Comparison of ENCODE assay signal across 8 cellular contexts in the genomic region with DNA sequence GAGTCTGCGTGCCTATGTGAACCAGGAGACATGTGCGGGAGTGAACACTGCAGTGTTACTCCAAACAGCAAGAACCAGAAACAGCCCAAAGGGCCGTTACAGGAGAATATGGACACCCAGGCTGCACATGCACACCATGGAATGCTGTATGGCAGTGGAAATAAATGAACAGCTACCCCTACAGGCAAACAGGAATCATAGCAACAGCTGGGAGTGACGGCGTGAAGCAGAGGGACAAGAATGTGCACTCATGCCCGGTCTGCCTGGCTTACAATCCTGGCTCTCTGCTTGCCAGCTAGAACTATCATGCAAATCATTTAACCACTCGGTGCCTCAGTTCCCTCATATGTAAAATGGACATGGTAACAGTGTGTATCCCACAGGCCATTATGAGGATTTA.
DNase-seq lines count a peak whose midpoint lies in the region; ATAC-seq and TF ChIP-seq lines count a peak whose summit lies in the region.

No MANE protein-coding gene starts in this region.

- H3K4me3 Mint-ChIP-seq in activated naive CD4-positive, alpha-beta T cell treated with anti-CD3 and anti-CD28 coated beads, Interleukin-2, amount 10 ng/mL, durations not matched to agents 7 days and 5 days = no peak overlapping the region
- no peak overlapping the region for H3K4me3 Mint-ChIP-seq in nephron

- H3K9me3 Mint-ChIP-seq in activated naive CD4-positive, alpha-beta T cell treated with anti-CD3 and anti-CD28 coated beads, Interleukin-2, amount 10 ng/mL, durations not matched to agents 7 days and 5 days = no peaks in the 10 kb centered on the region
- H3K9me3 Mint-ChIP-seq in nephron = peaks cover 10% of the 10 kb centered on the region

- ATAC-seq in GM21717 (IDR thresholded peaks at IDR 0.05; ENCODE audit: unreplicated experiment) (no peak), HG02884 (IDR thresholded peaks at IDR 0.05; ENCODE audit: unreplicated experiment) (no peak)

- no peak overlapping the region for H3K27ac ChIP-seq in epithelial cell of prostate

- H3K36me3 Mint-ChIP-seq in activated naive CD4-positive, alpha-beta T cell treated with anti-CD3 and anti-CD28 coated beads, Interleukin-2, amount 10 ng/mL, durations not matched to agents 7 days and 5 days = peaks cover 10% of the 10 kb centered on the region
- peaks cover 18% of the 10 kb centered on the region for H3K36me3 Mint-ChIP-seq in nephron (ENCODE audit: low read depth)

- TF ChIP-seq CTCF in nephron (IDR thresholded peaks at IDR 0.05; ENCODE audit: unreplicated experiment in 3 of 3) = peak; percentile 20 to 36 (median 29)

- peaks cover 2% of the 10 kb centered on the region for H3K4me1 Mint-ChIP-seq in activated naive CD4-positive, alpha-beta T cell treated with anti-CD3 and anti-CD28 coated beads, Interleukin-2, amount 10 ng/mL, durations not matched to agents 7 days and 5 days
- H3K4me1 Mint-ChIP-seq in nephron = no peaks in the 10 kb centered on the region

- CTCF ChIA-PET in activated naive CD4-positive, alpha-beta T cell treated with anti-CD3 and anti-CD28 coated beads, Interleukin-2, amount 10 ng/mL, durations not matched to agents 7 days and 5 days (lab: Charles Lee) = interaction anchor here (0.6 to 1.9 kb wide), 3 partner anchors 13 to 135 kb away, joined by 3 to 4 read pairs (median 4); a partner anchor contains a TSS

- peak; percentile 26 for DNase-seq in activated naive CD4-positive, alpha-beta T cell treated with anti-CD3 and anti-CD28 coated beads, Interleukin-2, amount 10 ng/mL, durations not matched to agents 7 days and 5 days
- DNase-seq in activated naive CD4-positive, alpha-beta T cell treated with anti-CD3 and anti-CD28 coated beads, Interleukin-2, amount 50 U/mL, for 16 hours = no peak
- peak; percentile 28 for DNase-seq in NCI-H69 (lab: John Stamatoyannopoulos, UW)
- peak; percentile 0 for DNase-seq in epithelial cell of prostate (ENCODE audit: low read depth, low spot score)
- no peak for DNase-seq in stimulated activated CD8-positive, alpha-beta memory T cell treated with anti-CD3 and anti-CD28 coated beads, Interleukin-4, amount 100 ng/mL, for 48 hours

- no peaks in the 10 kb centered on the region for H3K27me3 Mint-ChIP-seq in activated naive CD4-positive, alpha-beta T cell treated with anti-CD3 and anti-CD28 coated beads, Interleukin-2, amount 10 ng/mL, durations not matched to agents 7 days and 5 days
- H3K27me3 Mint-ChIP-seq in nephron (ENCODE audit: low read depth) = no peaks in the 10 kb centered on the region

- H3K27ac Mint-ChIP-seq in activated naive CD4-positive, alpha-beta T cell treated with anti-CD3 and anti-CD28 coated beads, Interleukin-2, amount 10 ng/mL, durations not matched to agents 7 days and 5 days = no peak overlapping the region
- H3K27ac Mint-ChIP-seq in nephron = no peak overlapping the region

Comparison
In these comparisons a context has a peak if more than half of its experiments do, and no peak if none do; other contexts are left out.
1. DNase-seq: peak in activated naive CD4-positive, alpha-beta T cell treated with anti-CD3 and anti-CD28 coated beads, Interleukin-2, amount 10 ng/mL, durations not matched to agents 7 days and 5 days (single experiment), NCI-H69 (single experiment) and epithelial cell of prostate (single experiment); none in activated naive CD4-positive, alpha-beta T cell treated with anti-CD3 and anti-CD28 coated beads, Interleukin-2, amount 50 U/mL, for 16 hours (single experiment) and stimulated activated CD8-positive, alpha-beta memory T cell treated with anti-CD3 and anti-CD28 coated beads, Interleukin-4, amount 100 ng/mL, for 48 hours (single experiment).